ENCODE assay signal across 19 cellular contexts in genomic region chr17:39703913-39704312, GRCh38. TPM values are rescaled to one million over a fixed set of nuclear protein-coding genes. Genes with fewer than 3 reads are reported as not detected.
DNase-seq lines count a peak whose midpoint lies in the region; ATAC-seq and TF ChIP-seq lines count a peak whose summit lies in the region.
"Had no signal": no experiment of that assay in that cellular context is flagged by ENCODE, and none has a peak within 500 bp of the region (broad histone marks: within the 10 kb centered on the region; RNA-seq: fewer than 3 reads in every experiment).

No MANE protein-coding gene starts in this region.

- intact Hi-C loops in Panc1 (cut with micrococcal nuclease; ENCODE audit: unreplicated experiment): no loop called here
- intact Hi-C loops in upper lobe of right lung (cut with DNase I): no loop called here
- intact Hi-C loops in lower lobe of right lung (cut with DNase I): no loop called here

- ATAC-seq in Panc1: no peak
- ATAC-seq in HG03135 (IDR thresholded peaks at IDR 0.05; ENCODE audit: unreplicated experiment): no peak
- ATAC-seq in upper lobe of right lung: no peak
- ATAC-seq in lower lobe of right lung: no peak
- ATAC-seq: activated CD4-positive, alpha-beta T cell treated with anti-CD3 and anti-CD28 coated beads for 36 hours had no signal

- peak overlapping the region in 5 of 6 donors; percentile 33 to 85 (median 75) for H3K27ac Mint-ChIP-seq in immature natural killer cell
- H3K27ac Mint-ChIP-seq: activated CD4-positive, alpha-beta T cell treated with anti-CD3 and anti-CD28 coated beads for 36 hours had no signal

- peaks cover under 1 to 9% (median 7%) of the 10 kb centered on the region in 3 donors for H3K27me3 Mint-ChIP-seq in immature natural killer cell (ENCODE audit: low read depth in 3 of 3)

- no peaks in the 10 kb centered on the region for H3K9me3 ChIP-seq in Panc1 (ENCODE audit: control insufficient read depth, insufficient read depth, low read depth, low read length)
- no peaks in the 10 kb centered on the region for H3K9me3 ChIP-seq in skeletal muscle tissue (ENCODE audit: control insufficient read depth in 3 of 3, low read length in 3 of 3)
- H3K9me3 ChIP-seq in upper lobe of right lung: no peaks in the 10 kb centered on the region
- H3K9me3 ChIP-seq in lower lobe of right lung: no peaks in the 10 kb centered on the region
- H3K9me3 ChIP-seq: SJSA1 had no signal

- H3K27ac ChIP-seq in C4-2B (peak overlapping the region; percentile 96), Panc1 (ENCODE audit: low read length) (peak overlapping the region; percentile 3; the same call in 1 of the 2 replicates), skeletal muscle tissue (ENCODE audit: low read depth, low read length) (peak overlapping the region; percentile 19), upper lobe of right lung (no peak overlapping the region), lower lobe of right lung (no peak overlapping the region)
- H3K27ac ChIP-seq: SJSA1 had no signal

- POLR2A ChIA-PET in Panc1 (lab: Charles Lee): no interaction called here

- no TSS peak for BruUV-seq in Panc1 (replicated peaks; lab: Mats Ljungman, UMichigan)

- H3K4me1 Mint-ChIP-seq in immature natural killer cell: peaks cover 61 to 66% of the 10 kb centered on the region in 2 donors

- H3K4me3 ChIP-seq in Panc1 (ENCODE audit: low read depth in 2 of 2, low read length in 2 of 2): no peak overlapping the region
- H3K4me3 ChIP-seq in skeletal muscle tissue (ENCODE audit: low read length in 3 of 3): no peak overlapping the region
- no peak overlapping the region for H3K4me3 ChIP-seq in upper lobe of right lung
- H3K4me3 ChIP-seq in lower lobe of right lung: no peak overlapping the region
- H3K4me3 ChIP-seq: SJSA1 had no signal

- in situ Hi-C loops in Panc1 (cut with HindIII; ENCODE audit: low pct_unique_long_range_greater_than_20kb, low sequenced_read_pairs): no loop called here

- no peak for DNase-seq in Panc1 (ENCODE audit: low read depth, low spot score)
- DNase-seq in immature natural killer cell: no peak
- DNase-seq in AG08396 (ENCODE audit: low spot score): no peak
- DNase-seq in upper lobe of right lung: no peak
- no peak for DNase-seq in lower lobe of right lung
- DNase-seq: activated CD4-positive, alpha-beta T cell treated with anti-CD3 and anti-CD28 coated beads for 36 hours; activated CD8-positive, alpha-beta memory T cell treated with anti-CD3 and anti-CD28 coated beads, Interleukin-2, amount 50 U/mL, for 4 hours; activated naive CD4-positive, alpha-beta T cell treated with Interleukin-2 at 50 U/mL for 16 hours; GF-D8; hippocampal formation; NCI-H1436; stimulated activated CD4-positive, alpha-beta T cell treated with anti-CD3 and anti-CD28 coated beads, Interleukin-2, amount 100 ng/mL, for 24 hours; T1000 had no signal

- no peaks in the 10 kb centered on the region for H3K36me3 Mint-ChIP-seq in immature natural killer cell
- H3K36me3 Mint-ChIP-seq: natural killer cell treated with Interleukin-12 subunit alpha and Interleukin-12 subunit beta and Interleukin-15 and Interleukin-18, amount 100 ng/mL, for 72 hours had no signal

- CTCF ChIA-PET in Panc1 (lab: Charles Lee): interaction anchor here (1.2 kb wide), 1 partner anchor 26 kb away, joined by 3 read pairs; the partner anchor contains the start of gene MIEN1

- no peaks in the 10 kb centered on the region for H3K9me3 Mint-ChIP-seq in immature natural killer cell
- H3K9me3 Mint-ChIP-seq: natural killer cell treated with Interleukin-12 subunit alpha and Interleukin-12 subunit beta and Interleukin-15 and Interleukin-18, amount 100 ng/mL, for 72 hours had no signal

- no peak overlapping the region for H3K4me3 Mint-ChIP-seq in immature natural killer cell
- H3K4me3 Mint-ChIP-seq: activated CD4-positive, alpha-beta T cell treated with anti-CD3 and anti-CD28 coated beads for 36 hours; natural killer cell treated with Interleukin-12 subunit alpha and Interleukin-12 subunit beta and Interleukin-15 and Interleukin-18, amount 100 ng/mL, for 72 hours had no signal

- H3K9ac ChIP-seq in skeletal muscle tissue (ENCODE audit: low read depth in 1 of 3, low read length in 3 of 3): no peak overlapping the region

- TF ChIP-seq CTCF in C4-2B (conservative IDR thresholded peaks at IDR 0.05) (no peak), Panc1 (IDR thresholded peaks at IDR 0.05) (no peak), upper lobe of right lung (IDR thresholded peaks at IDR 0.05) (no peak), lower lobe of right lung (IDR thresholded peaks at IDR 0.05) (no peak)

- H3K4me1 ChIP-seq in Panc1 (ENCODE audit: control insufficient read depth, insufficient read depth, low read length) (peaks cover 50% of the 10 kb centered on the region), skeletal muscle tissue (ENCODE audit: control insufficient read depth in 3 of 3, insufficient read depth in 3 of 3, low read length in 3 of 3) (peaks cover 43 to 65% (median 51%) of the 10 kb centered on the region in 3 donors), upper lobe of right lung (peaks cover 44% of the 10 kb centered on the region), lower lobe of right lung (peaks cover 70% of the 10 kb centered on the region)

- peaks cover 3% of the 10 kb centered on the region; the same call in 1 of the 2 replicates for H3K36me3 ChIP-seq in Panc1 (ENCODE audit: control insufficient read depth, insufficient read depth, low read length)
- peaks cover 15 to 21% (median 18%) of the 10 kb centered on the region in 3 donors for H3K36me3 ChIP-seq in skeletal muscle tissue (ENCODE audit: control insufficient read depth in 3 of 3, insufficient read depth in 3 of 3, low read length in 3 of 3)
- peaks cover 10% of the 10 kb centered on the region for H3K36me3 ChIP-seq in upper lobe of right lung
- peaks cover 23% of the 10 kb centered on the region for H3K36me3 ChIP-seq in lower lobe of right lung

- no peaks in the 10 kb centered on the region for H3K27me3 ChIP-seq in Panc1 (ENCODE audit: control insufficient read depth, insufficient read depth, low read length)
- H3K27me3 ChIP-seq in skeletal muscle tissue (ENCODE audit: control insufficient read depth in 3 of 3, insufficient read depth in 3 of 3, low read length in 3 of 3): peaks cover 0 to 4% (median 0%) of the 10 kb centered on the region in 3 donors
- H3K27me3 ChIP-seq in upper lobe of right lung: no peaks in the 10 kb centered on the region
- peaks cover 12% of the 10 kb centered on the region for H3K27me3 ChIP-seq in lower lobe of right lung (ENCODE audit: low read depth)
- H3K27me3 ChIP-seq: SJSA1 had no signal

RNA-seq across cellular contexts. Expression of gene ERBB2, which starts 4.0 kb away (rescaled TPM):
- total RNA-seq in Panc1 (2021; ENCODE audit: unreplicated experiment) (68.6 TPM), skeletal muscle tissue (69.9 TPM), upper lobe of right lung (97.5 TPM), lower lobe of right lung (96.1 TPM)
- polyA plus RNA-seq in Panc1 (2012; ENCODE audit: insufficient read length): 60.1 TPM
- polyA plus RNA-seq in immature natural killer cell: 10 to 100 TPM; 14.5 to 49.2 (median 25.2) TPM

RNA-seq across cellular contexts. Expression of gene PGAP3, which starts 16.1 kb away (rescaled TPM):
- 21.8 TPM for total RNA-seq in Panc1 (2021; ENCODE audit: unreplicated experiment)
- polyA plus RNA-seq in Panc1 (2012; ENCODE audit: insufficient read length): 23.8 TPM
- 10 to 100 TPM; 24.0 to 47.1 (median 37.8) TPM for polyA plus RNA-seq in immature natural killer cell
- 7.3 TPM for total RNA-seq in skeletal muscle tissue
- total RNA-seq in upper lobe of right lung: 24.5 TPM
- total RNA-seq in lower lobe of right lung: 20.7 TPM

RNA-seq across cellular contexts. Expression of gene MIEN1, which starts 26.4 kb away (rescaled TPM):
- 103 TPM for total RNA-seq in Panc1 (2021; ENCODE audit: unreplicated experiment)
- polyA plus RNA-seq in Panc1 (2012; ENCODE audit: insufficient read length): 168 TPM
- polyA plus RNA-seq in immature natural killer cell: 100 to 1,000 TPM; 181 to 197 (median 181) TPM
- total RNA-seq in skeletal muscle tissue: 6.3 TPM
- total RNA-seq in upper lobe of right lung: 48.5 TPM
- total RNA-seq in lower lobe of right lung: 46.4 TPM

RNA-seq across cellular contexts. Expression of gene GRB7, which starts 33.8 kb away (rescaled TPM):
- total RNA-seq in Panc1 (2021; ENCODE audit: unreplicated experiment) (2.8 TPM), skeletal muscle tissue (not detected), upper lobe of right lung (25.0 TPM), lower lobe of right lung (34.5 TPM)
- polyA plus RNA-seq in Panc1 (2012; ENCODE audit: insufficient read length): 2.5 TPM
- not detected for polyA plus RNA-seq in immature natural killer cell
- total RNA-seq: SJSA1 had no signal

RNA-seq across cellular contexts. Expression of gene PNMT, which starts 35.7 kb away (rescaled TPM):
- total RNA-seq in Panc1 (2021; ENCODE audit: unreplicated experiment) (2.4 TPM), skeletal muscle tissue (0.52 TPM), upper lobe of right lung (4.3 TPM), lower lobe of right lung (3.9 TPM)
- polyA plus RNA-seq in Panc1 (2012; ENCODE audit: insufficient read length): 4.6 TPM
- polyA plus RNA-seq in immature natural killer cell: 1 to 10 TPM in 2 of 3 donors, not detected in 1; 1.4 to 1.6 TPM
- total RNA-seq: activated CD4-positive, alpha-beta T cell treated with anti-CD3 and anti-CD28 coated beads for 36 hours; fibroblast of lung; natural killer cell treated with Interleukin-12 subunit alpha and Interleukin-12 subunit beta and Interleukin-15 and Interleukin-18, amount 100 ng/mL, for 72 hours; SJSA1 had no signal
- polyA plus RNA-seq: fibroblast of lung had no signal

Comparison
In these comparisons a context has a peak if more than half of its experiments do, and no peak if none do; other contexts are left out.
1. H3K27ac ChIP-seq: peak in C4-2B (single experiment), Panc1 (single experiment) and skeletal muscle tissue (single experiment); none in upper lobe of right lung (single experiment) and lower lobe of right lung (single experiment).